In the genomic region with DNA sequence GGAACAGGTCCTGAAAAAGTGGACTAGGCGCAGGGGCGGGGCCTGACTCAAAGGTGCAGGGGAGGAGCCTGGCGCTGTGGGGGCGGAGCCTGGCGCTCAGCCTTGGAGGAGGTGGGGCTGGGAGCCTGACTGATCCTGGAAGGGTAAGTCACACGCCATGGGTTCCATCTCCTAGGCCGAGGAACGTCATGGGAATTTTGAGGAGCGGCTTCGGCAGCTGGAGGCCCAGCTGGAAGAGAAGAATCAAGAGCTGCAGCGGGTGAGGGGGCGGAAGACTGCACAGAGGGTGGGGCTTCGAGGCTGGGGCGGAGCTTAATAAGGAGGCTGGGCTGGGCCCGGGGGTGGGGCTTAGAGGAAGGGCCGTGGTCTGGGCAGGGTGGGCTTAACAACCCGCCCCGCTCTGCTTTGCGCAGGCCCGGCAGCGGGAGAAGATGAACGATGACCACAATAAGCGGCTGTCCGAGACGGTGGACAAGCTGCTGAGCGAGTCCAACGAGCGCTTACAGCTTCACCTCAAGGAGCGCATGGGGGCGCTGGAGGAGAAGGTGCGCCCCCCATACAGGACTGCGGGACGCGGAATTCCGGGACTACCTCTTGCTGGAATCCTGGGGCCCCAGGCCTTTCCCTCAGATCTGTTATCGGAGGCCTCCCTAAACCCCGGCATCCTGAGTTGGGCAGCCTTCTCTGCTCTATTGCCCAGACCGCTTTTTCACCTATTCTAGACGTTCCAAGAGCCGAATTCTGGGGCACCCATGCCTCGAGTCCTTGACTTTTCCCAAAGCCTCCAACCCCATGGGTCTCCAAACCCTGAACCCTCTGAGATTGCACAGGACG, we compare ENCODE assay signal across 8 cellular contexts. TPM values are rescaled to one million over a fixed set of nuclear protein-coding genes. Genes with fewer than 3 reads are reported as not detected.
DNase-seq lines count a peak whose midpoint lies in the region; ATAC-seq and TF ChIP-seq lines count a peak whose summit lies in the region.

No MANE protein-coding gene starts in this region.

- H3K4me1 ChIP-seq in HEK293 (ENCODE audit: control insufficient read depth, insufficient read depth, low read length) (peaks cover under 1% of the 10 kb centered on the region), right cardiac atrium (ENCODE audit: control insufficient read depth, insufficient read depth, low read length) (no peaks in the 10 kb centered on the region)

- H3K27me3 ChIP-seq in right cardiac atrium (ENCODE audit: control insufficient read depth, insufficient read depth): no peaks in the 10 kb centered on the region

- peaks cover 7 to 42% of the 10 kb centered on the region in 2 experiments; a peak in 2 of 3 replicates for H3K36me3 ChIP-seq in HEK293 (ENCODE audit: control insufficient read depth in 2 of 2, insufficient read depth in 1 of 2, low read length in 2 of 2)

- intact Hi-C loops in activated T-helper 2 cell treated with anti-CD3 and anti-CD28 coated beads, Interferon-gamma antibody, Interleukin-2, Interleukin-4, amounts not matched to agents 10 μg/mL and 5 μg/mL and 100 μg/mL, durations not matched to agents 14 hours and 24 hours and 36 hours (cut with micrococcal nuclease): no loop called here
- intact Hi-C loops in right cardiac atrium (cut with DNase I): no loop called here

- peaks cover 12% of the 10 kb centered on the region for H3K4me1 Mint-ChIP-seq in activated T-helper 2 cell treated with anti-CD3 and anti-CD28 coated beads, Interferon-gamma antibody, Interleukin-2, Interleukin-4, amounts not matched to agents 10 μg/mL and 5 μg/mL and 100 μg/mL, durations not matched to agents 14 hours and 24 hours and 36 hours (ENCODE audit: low read depth)

- CTCF ChIA-PET in HEK293 (lab: Yijun Ruan, JAX): interaction anchor here (1.2 kb wide), 1 partner anchor 134 kb away, joined by 3 read pairs; no protein-coding TSS in a partner anchor

- no peak for TF ChIP-seq CTCF in HEK293 (tag by site-specific recombination; IDR thresholded peaks at IDR 0.05)

- H3K9me3 Mint-ChIP-seq in activated T-helper 2 cell treated with anti-CD3 and anti-CD28 coated beads, Interferon-gamma antibody, Interleukin-2, Interleukin-4, amounts not matched to agents 10 μg/mL and 5 μg/mL and 100 μg/mL, durations not matched to agents 14 hours and 24 hours and 36 hours: no peaks in the 10 kb centered on the region

- H3K36me3 Mint-ChIP-seq in activated T-helper 2 cell treated with anti-CD3 and anti-CD28 coated beads, Interferon-gamma antibody, Interleukin-2, Interleukin-4, amounts not matched to agents 10 μg/mL and 5 μg/mL and 100 μg/mL, durations not matched to agents 14 hours and 24 hours and 36 hours (ENCODE audit: low read depth): no peaks in the 10 kb centered on the region

- DNase-seq in activated T-helper 2 cell treated with anti-CD3 and anti-CD28 coated beads, Interferon-gamma antibody, Interleukin-2, Interleukin-4, amounts not matched to agents 10 μg/mL and 5 μg/mL and 100 μg/mL, durations not matched to agents 14 hours and 24 hours and 36 hours (ENCODE audit: low spot score): peak; percentile 49
- DNase-seq in right cardiac atrium: peak; percentile 76 to 92 (median 89)
- DNase-seq in stimulated activated CD4-positive, alpha-beta T cell treated with anti-CD3 and anti-CD28 coated beads, Interleukin-1b, Interleukin-23, amount 100 ng/mL, for 4 hours (ENCODE audit: low read depth in 2 of 2): peak; percentile 47 to 55
- no peak for DNase-seq in UCSD-AML1 (lab: John Stamatoyannopoulos, UW; ENCODE audit: unreplicated experiment)

- no peak overlapping the region for H3K4me3 ChIP-seq in HEK293 (ENCODE audit: low read depth, low read length)
- peak overlapping the region; percentile 4 for H3K4me3 ChIP-seq in right cardiac atrium (ENCODE audit: low read length)

- H3K27ac ChIP-seq in HEK293 (ENCODE audit: extremely low read depth, low read depth, low read length) (no peak overlapping the region), right cardiac atrium (ENCODE audit: low read length) (no peak overlapping the region)

- POLR2A ChIA-PET in HEK293 (lab: Yijun Ruan, JAX): interaction anchor here (0.9 kb wide), 1 partner anchor 140 kb away, joined by 4 read pairs; a partner anchor contains a TSS

- ATAC-seq in right cardiac atrium (peak; percentile 66 to 76), GM19395 (IDR thresholded peaks at IDR 0.05; ENCODE audit: unreplicated experiment) (no peak), HG02798 (IDR thresholded peaks at IDR 0.05; ENCODE audit: poor library complexity, unreplicated experiment) (no peak), GM18861 (IDR thresholded peaks at IDR 0.05; ENCODE audit: unreplicated experiment) (no peak)

- 43% methylated on average over 42 of the region's 42 CpGs for WGBS in right cardiac atrium

- peak overlapping the region; percentile 77 for H3K4me3 Mint-ChIP-seq in activated T-helper 2 cell treated with anti-CD3 and anti-CD28 coated beads, Interferon-gamma antibody, Interleukin-2, Interleukin-4, amounts not matched to agents 10 μg/mL and 5 μg/mL and 100 μg/mL, durations not matched to agents 14 hours and 24 hours and 36 hours (ENCODE audit: low read depth)

- H3K9me3 ChIP-seq in HEK293 (ENCODE audit: control insufficient read depth, insufficient read depth, low read depth, low read length): no peaks in the 10 kb centered on the region
- H3K9me3 ChIP-seq in right cardiac atrium (ENCODE audit: control insufficient read depth, low read length): no peaks in the 10 kb centered on the region

- H3K27ac Mint-ChIP-seq in activated T-helper 2 cell treated with anti-CD3 and anti-CD28 coated beads, Interferon-gamma antibody, Interleukin-2, Interleukin-4, amounts not matched to agents 10 μg/mL and 5 μg/mL and 100 μg/mL, durations not matched to agents 14 hours and 24 hours and 36 hours: no peak overlapping the region

- H3K27me3 Mint-ChIP-seq in activated T-helper 2 cell treated with anti-CD3 and anti-CD28 coated beads, Interferon-gamma antibody, Interleukin-2, Interleukin-4, amounts not matched to agents 10 μg/mL and 5 μg/mL and 100 μg/mL, durations not matched to agents 14 hours and 24 hours and 36 hours (ENCODE audit: low read depth): no peaks in the 10 kb centered on the region

TF ChIP-seq in HEK293, 187 proteins besides CTCF, POLR2A, EP300 and RAD21 (continues in another document):
- TF ChIP-seq MZF1 (tag by site-specific recombination; IDR thresholded peaks at IDR 0.05; ENCODE audit: borderline replicate concordance) (no peak), ZNF660 (tag by site-specific recombination; IDR thresholded peaks at IDR 0.05) (no peak), SCRT1 (tag by site-specific recombination; IDR thresholded peaks at IDR 0.05; ENCODE audit: borderline replicate concordance) (no peak), ZNF629 (tag by site-specific recombination; IDR thresholded peaks at IDR 0.05) (no peak), SP2 (tag by site-specific recombination; IDR thresholded peaks at IDR 0.05) (0 out of 2 replicates have a peak, but pooled peaks have one; percentile 31), FEZF1 (tag by site-specific recombination; IDR thresholded peaks at IDR 0.05) (no peak), ZNF2 (tag by site-specific recombination; IDR thresholded peaks at IDR 0.05) (no peak), ZNF521 (tag by site-specific recombination; IDR thresholded peaks at IDR 0.05) (no peak)
- TF ChIP-seq, protein P1, sequence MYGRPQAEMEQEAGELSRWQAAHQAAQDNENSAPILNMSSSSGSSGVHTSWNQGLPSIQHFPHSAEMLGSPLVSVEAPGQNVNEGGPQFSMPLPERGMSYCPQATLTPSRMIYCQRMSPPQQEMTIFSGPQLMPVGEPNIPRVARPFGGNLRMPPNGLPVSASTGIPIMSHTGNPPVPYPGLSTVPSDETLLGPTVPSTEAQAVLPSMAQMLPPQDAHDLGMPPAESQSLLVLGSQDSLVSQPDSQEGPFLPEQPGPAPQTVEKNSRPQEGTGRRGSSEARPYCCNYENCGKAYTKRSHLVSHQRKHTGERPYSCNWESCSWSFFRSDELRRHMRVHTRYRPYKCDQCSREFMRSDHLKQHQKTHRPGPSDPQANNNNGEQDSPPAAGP (tag by site-specific recombination; IDR thresholded peaks at IDR 0.05): no peak
- TF ChIP-seq, protein P2, sequence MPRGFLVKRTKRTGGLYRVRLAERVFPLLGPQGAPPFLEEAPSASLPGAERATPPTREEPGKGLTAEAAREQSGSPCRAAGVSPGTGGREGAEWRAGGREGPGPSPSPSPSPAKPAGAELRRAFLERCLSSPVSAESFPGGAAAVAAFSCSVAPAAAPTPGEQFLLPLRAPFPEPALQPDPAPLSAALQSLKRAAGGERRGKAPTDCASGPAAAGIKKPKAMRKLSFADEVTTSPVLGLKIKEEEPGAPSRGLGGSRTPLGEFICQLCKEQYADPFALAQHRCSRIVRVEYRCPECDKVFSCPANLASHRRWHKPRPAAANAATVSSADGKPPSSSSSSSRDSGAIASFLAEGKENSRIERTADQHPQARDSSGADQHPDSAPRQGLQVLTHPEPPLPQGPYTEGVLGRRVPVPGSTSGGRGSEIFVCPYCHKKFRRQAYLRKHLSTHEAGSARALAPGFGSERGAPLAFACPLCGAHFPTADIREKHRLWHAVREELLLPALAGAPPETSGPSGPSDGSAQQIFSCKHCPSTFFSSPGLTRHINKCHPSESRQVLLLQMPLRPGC (tag by site-specific recombination; IDR thresholded peaks at IDR 0.05): no peak

RNA-seq across cellular contexts. Expression of a gene that starts 14.5 kb away (rescaled TPM):
- 3.6 and 5.0 TPM in 2 replicates for total RNA-seq in activated T-helper 2 cell treated with anti-CD3 and anti-CD28 coated beads, Interferon-gamma antibody, Interleukin-2, Interleukin-4, amounts not matched to agents 10 μg/mL and 5 μg/mL and 100 μg/mL, durations not matched to agents 14 hours and 24 hours and 36 hours
- total RNA-seq in right cardiac atrium: 10 to 100 TPM in 3 of 4 donors, 1 to 10 TPM in 1; 9.5 to 11.9 (median 10.9) TPM
- polyA plus RNA-seq in right cardiac atrium: 13.2 TPM

RNA-seq across cellular contexts. Expression of a gene that starts 14.9 kb away (rescaled TPM):
- total RNA-seq in activated T-helper 2 cell treated with anti-CD3 and anti-CD28 coated beads, Interferon-gamma antibody, Interleukin-2, Interleukin-4, amounts not matched to agents 10 μg/mL and 5 μg/mL and 100 μg/mL, durations not matched to agents 14 hours and 24 hours and 36 hours: 1.7 and 2.3 TPM in 2 replicates
- 1 to 10 TPM; 1.2 to 2.1 (median 1.7) TPM for total RNA-seq in right cardiac atrium
- 3.3 TPM for polyA plus RNA-seq in right cardiac atrium

RNA-seq across cellular contexts. Expression of a gene that starts 19.7 kb away (rescaled TPM):
- 5.9 and 7.7 TPM in 2 replicates for total RNA-seq in activated T-helper 2 cell treated with anti-CD3 and anti-CD28 coated beads, Interferon-gamma antibody, Interleukin-2, Interleukin-4, amounts not matched to agents 10 μg/mL and 5 μg/mL and 100 μg/mL, durations not matched to agents 14 hours and 24 hours and 36 hours
- total RNA-seq in right cardiac atrium: 10 to 100 TPM; 18.0 to 23.6 (median 19.7) TPM
- polyA plus RNA-seq in right cardiac atrium: 33.4 TPM

RNA-seq across cellular contexts. Expression of a gene that starts 21.4 kb away (rescaled TPM):
- total RNA-seq in activated T-helper 2 cell treated with anti-CD3 and anti-CD28 coated beads, Interferon-gamma antibody, Interleukin-2, Interleukin-4, amounts not matched to agents 10 μg/mL and 5 μg/mL and 100 μg/mL, durations not matched to agents 14 hours and 24 hours and 36 hours: not detected in 2 replicates
- total RNA-seq in right cardiac atrium: 100 to 1,000 TPM; 505 to 682 (median 577) TPM
- 712 TPM for polyA plus RNA-seq in right cardiac atrium

RNA-seq across cellular contexts. Expression of a gene that starts 23.8 kb away (rescaled TPM):
- total RNA-seq in activated T-helper 2 cell treated with anti-CD3 and anti-CD28 coated beads, Interferon-gamma antibody, Interleukin-2, Interleukin-4, amounts not matched to agents 10 μg/mL and 5 μg/mL and 100 μg/mL, durations not matched to agents 14 hours and 24 hours and 36 hours: 1.3 and 1.9 TPM in 2 replicates
- 10 to 100 TPM; 28.3 to 36.4 (median 33.6) TPM for total RNA-seq in right cardiac atrium
- polyA plus RNA-seq in right cardiac atrium: 32.5 TPM

Comparison
In these comparisons a context has a peak if more than half of its experiments do, and no peak if none do; other contexts are left out.
1. ATAC-seq: peak in right cardiac atrium (2 of 2); none in GM19395 (single experiment), HG02798 (single experiment) and GM18861 (single experiment).